In genomic region chr12:26751179-26751578, GRCh38 we compare ENCODE assay signal across 1 cellular context.
TF ChIP-seq lines count a peak whose summit lies in the region.

No MANE protein-coding gene starts in this region.

TF ChIP-seq in liver, 16 proteins besides CTCF, POLR2A, EP300 and RAD21 (continued from another document):
- TF ChIP-seq MAX (IDR thresholded peaks at IDR 0.05) (no peak), ATF3 (IDR thresholded peaks at IDR 0.05) (no peak), HNF4A (conservative IDR thresholded peaks at IDR 0.05) (peak; percentile 15 to 48), EGR1 (IDR thresholded peaks at IDR 0.05; ENCODE audit: low read depth in 2 of 2) (no peak), REST (IDR thresholded peaks at IDR 0.05) (no peak)
